In genomic region chr19:788821-789472, GRCh38 we compare ENCODE assay signal across 1 cellular context.
TF ChIP-seq lines count a peak whose summit lies in the region.

No MANE protein-coding gene starts in this region.

TF ChIP-seq in K562, 482 proteins besides CTCF, POLR2A, EP300 and RAD21 (continued from another document):
- TF ChIP-seq, protein P1, sequence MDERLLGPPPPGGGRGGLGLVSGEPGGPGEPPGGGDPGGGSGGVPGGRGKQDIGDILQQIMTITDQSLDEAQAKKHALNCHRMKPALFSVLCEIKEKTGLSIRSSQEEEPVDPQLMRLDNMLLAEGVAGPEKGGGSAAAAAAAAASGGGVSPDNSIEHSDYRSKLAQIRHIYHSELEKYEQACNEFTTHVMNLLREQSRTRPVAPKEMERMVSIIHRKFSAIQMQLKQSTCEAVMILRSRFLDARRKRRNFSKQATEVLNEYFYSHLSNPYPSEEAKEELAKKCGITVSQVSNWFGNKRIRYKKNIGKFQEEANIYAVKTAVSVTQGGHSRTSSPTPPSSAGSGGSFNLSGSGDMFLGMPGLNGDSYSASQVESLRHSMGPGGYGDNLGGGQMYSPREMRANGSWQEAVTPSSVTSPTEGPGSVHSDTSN (CRISPR knock-in tag; IDR thresholded peaks at IDR 0.05; ENCODE audit: low read depth): no peak
- TF ChIP-seq, protein P1 (tag; conservative IDR thresholded peaks at IDR 0.05; ENCODE audit: low read depth): 0 out of 2 replicates have a peak, but pooled peaks have one; percentile 32
- TF ChIP-seq PHF20 (IDR thresholded peaks at IDR 0.05; ENCODE audit: partially characterized antibody): no peak
- TF ChIP-seq HDGF (IDR thresholded peaks at IDR 0.05): no peak
- TF ChIP-seq ELF1 (tag; IDR thresholded peaks at IDR 0.05): 0 out of 2 replicates have a peak, but pooled peaks have one; percentile 38
- TF ChIP-seq NR2C2 (CRISPR knock-in tag; IDR thresholded peaks at IDR 0.05): no peak
- peak; percentile 75 for TF ChIP-seq NR2C2 (tag; IDR thresholded peaks at IDR 0.05)
- TF ChIP-seq ZNF584 (CRISPR knock-in tag; IDR thresholded peaks at IDR 0.05; ENCODE audit: low read depth): 0 out of 2 replicates have a peak, but pooled peaks have one; percentile 55
- TF ChIP-seq, protein P2, sequence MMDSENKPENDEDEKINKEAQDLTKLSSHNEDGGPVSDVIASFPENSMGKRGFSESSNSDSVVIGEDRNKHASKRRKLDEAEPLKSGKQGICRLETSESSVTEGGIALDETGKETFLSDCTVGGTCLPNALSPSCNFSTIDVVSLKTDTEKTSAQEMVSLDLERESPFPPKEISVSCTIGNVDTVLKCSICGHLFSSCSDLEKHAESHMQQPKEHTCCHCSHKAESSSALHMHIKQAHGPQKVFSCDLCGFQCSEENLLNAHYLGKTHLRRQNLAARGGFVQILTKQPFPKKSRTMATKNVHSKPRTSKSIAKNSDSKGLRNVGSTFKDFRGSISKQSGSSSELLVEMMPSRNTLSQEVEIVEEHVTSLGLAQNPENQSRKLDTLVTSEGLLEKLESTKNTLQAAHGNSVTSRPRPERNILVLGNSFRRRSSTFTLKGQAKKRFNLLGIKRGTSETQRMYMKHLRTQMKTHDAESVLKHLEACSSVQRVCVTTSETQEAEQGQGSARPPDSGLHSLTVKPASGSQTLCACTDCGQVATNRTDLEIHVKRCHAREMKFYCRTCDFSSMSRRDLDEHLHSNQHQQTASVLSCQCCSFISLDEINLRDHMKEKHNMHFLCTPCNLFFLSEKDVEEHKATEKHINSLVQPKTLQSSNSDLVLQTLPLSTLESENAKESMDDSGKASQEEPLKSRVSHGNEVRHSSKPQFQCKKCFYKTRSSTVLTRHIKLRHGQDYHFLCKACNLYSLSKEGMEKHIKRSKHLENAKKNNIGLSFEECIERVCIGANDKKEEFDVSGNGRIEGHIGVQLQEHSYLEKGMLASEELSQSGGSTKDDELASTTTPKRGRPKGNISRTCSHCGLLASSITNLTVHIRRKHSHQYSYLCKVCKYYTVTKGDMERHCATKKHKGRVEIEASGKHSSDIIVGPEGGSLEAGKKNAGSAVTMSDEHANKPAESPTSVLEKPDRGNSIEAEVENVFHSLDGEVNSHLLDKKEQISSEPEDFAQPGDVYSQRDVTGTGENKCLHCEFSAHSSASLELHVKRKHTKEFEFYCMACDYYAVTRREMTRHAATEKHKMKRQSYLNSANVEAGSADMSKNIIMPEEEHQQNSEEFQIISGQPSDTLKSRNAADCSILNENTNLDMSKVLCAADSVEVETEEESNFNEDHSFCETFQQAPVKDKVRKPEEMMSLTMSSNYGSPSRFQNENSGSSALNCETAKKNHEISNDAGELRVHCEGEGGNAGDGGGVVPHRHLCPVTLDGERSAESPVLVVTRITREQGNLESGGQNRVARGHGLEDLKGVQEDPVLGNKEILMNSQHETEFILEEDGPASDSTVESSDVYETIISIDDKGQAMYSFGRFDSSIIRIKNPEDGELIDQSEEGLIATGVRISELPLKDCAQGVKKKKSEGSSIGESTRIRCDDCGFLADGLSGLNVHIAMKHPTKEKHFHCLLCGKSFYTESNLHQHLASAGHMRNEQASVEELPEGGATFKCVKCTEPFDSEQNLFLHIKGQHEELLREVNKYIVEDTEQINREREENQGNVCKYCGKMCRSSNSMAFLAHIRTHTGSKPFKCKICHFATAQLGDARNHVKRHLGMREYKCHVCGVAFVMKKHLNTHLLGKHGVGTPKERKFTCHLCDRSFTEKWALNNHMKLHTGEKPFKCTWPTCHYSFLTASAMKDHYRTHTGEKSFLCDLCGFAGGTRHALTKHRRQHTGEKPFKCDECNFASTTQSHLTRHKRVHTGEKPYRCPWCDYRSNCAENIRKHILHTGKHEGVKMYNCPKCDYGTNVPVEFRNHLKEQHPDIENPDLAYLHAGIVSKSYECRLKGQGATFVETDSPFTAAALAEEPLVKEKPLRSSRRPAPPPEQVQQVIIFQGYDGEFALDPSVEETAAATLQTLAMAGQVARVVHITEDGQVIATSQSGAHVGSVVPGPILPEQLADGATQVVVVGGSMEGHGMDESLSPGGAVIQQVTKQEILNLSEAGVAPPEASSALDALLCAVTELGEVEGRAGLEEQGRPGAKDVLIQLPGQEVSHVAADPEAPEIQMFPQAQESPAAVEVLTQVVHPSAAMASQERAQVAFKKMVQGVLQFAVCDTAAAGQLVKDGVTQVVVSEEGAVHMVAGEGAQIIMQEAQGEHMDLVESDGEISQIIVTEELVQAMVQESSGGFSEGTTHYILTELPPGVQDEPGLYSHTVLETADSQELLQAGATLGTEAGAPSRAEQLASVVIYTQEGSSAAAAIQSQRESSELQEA (IDR thresholded peaks at IDR 0.05; ENCODE audit: low read depth): no peak
- TF ChIP-seq BRD9 (IDR thresholded peaks at IDR 0.05; ENCODE audit: low read depth, partially characterized antibody): peak; percentile 72
- TF ChIP-seq TAF7 (tag; IDR thresholded peaks at IDR 0.05): 0 out of 2 replicates have a peak, but pooled peaks have one; percentile 29
- no peak for TF ChIP-seq FUS (optimal IDR thresholded peaks at IDR 0.05; ENCODE audit: low read depth, low read length)
- 0 out of 2 replicates have a peak, but pooled peaks have one; percentile 16 for TF ChIP-seq BRD4 (IDR thresholded peaks at IDR 0.05)
- no peak for TF ChIP-seq TSC22D4 (tag; IDR thresholded peaks at IDR 0.05)
- no peak for TF ChIP-seq ZKSCAN1 (IDR thresholded peaks at IDR 0.05; ENCODE audit: low read depth, low read length)
- no peak for TF ChIP-seq RBM14 (IDR thresholded peaks at IDR 0.05; ENCODE audit: borderline replicate concordance, insufficient read depth, low read depth, low read length)
- TF ChIP-seq JUND (IDR thresholded peaks at IDR 0.05; ENCODE audit: borderline replicate concordance, low read depth, low read length): peak; percentile 72
- peak; percentile 50; the same call in 1 of the 3 replicates for TF ChIP-seq JUND (tag; IDR thresholded peaks at IDR 0.05; ENCODE audit: borderline replicate concordance, low read depth, low read length)
- TF ChIP-seq RREB1 (CRISPR knock-in tag; IDR thresholded peaks at IDR 0.05): no peak
- TF ChIP-seq SRF (CRISPR knock-in tag; IDR thresholded peaks at IDR 0.05): 0 out of 4 replicates have a peak, but pooled peaks of 1 of the 2 experiments have one; percentile 44
- no peak for TF ChIP-seq FIP1L1 (IDR thresholded peaks at IDR 0.05; ENCODE audit: low read depth, low read length, poor library complexity, severe bottlenecking)
- TF ChIP-seq, protein P3, sequence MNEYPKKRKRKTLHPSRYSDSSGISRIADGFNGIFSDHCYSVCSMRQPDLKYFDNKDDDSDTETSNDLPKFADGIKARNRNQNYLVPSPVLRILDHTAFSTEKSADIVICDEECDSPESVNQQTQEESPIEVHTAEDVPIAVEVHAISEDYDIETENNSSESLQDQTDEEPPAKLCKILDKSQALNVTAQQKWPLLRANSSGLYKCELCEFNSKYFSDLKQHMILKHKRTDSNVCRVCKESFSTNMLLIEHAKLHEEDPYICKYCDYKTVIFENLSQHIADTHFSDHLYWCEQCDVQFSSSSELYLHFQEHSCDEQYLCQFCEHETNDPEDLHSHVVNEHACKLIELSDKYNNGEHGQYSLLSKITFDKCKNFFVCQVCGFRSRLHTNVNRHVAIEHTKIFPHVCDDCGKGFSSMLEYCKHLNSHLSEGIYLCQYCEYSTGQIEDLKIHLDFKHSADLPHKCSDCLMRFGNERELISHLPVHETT (CRISPR knock-in tag; conservative IDR thresholded peaks at IDR 0.05 in 1 of 2, IDR thresholded peaks at IDR 0.05 in 1 of 2): 0 out of 4 replicates have a peak, but pooled peaks of 1 of the 2 experiments have one; percentile 7
- TF ChIP-seq, protein P4, sequence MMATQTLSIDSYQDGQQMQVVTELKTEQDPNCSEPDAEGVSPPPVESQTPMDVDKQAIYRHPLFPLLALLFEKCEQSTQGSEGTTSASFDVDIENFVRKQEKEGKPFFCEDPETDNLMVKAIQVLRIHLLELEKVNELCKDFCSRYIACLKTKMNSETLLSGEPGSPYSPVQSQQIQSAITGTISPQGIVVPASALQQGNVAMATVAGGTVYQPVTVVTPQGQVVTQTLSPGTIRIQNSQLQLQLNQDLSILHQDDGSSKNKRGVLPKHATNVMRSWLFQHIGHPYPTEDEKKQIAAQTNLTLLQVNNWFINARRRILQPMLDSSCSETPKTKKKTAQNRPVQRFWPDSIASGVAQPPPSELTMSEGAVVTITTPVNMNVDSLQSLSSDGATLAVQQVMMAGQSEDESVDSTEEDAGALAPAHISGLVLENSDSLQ (IDR thresholded peaks at IDR 0.05): peak; percentile 64
- no peak for TF ChIP-seq RHOXF2B (CRISPR knock-in tag; conservative IDR thresholded peaks at IDR 0.05)
- TF ChIP-seq ETV6 (IDR thresholded peaks at IDR 0.05; ENCODE audit: borderline replicate concordance in 1 of 2, low read depth in 2 of 2, low read length in 1 of 2): no peak
- no peak for TF ChIP-seq ETV6 (CRISPR knock-in tag; IDR thresholded peaks at IDR 0.05; ENCODE audit: borderline replicate concordance)
- TF ChIP-seq E2F1 (CRISPR knock-in tag; IDR thresholded peaks at IDR 0.05): no peak
- TF ChIP-seq KDM4B (IDR thresholded peaks at IDR 0.05; ENCODE audit: borderline replicate concordance in 2 of 2, low read depth in 1 of 2): 0 out of 4 replicates have a peak, but pooled peaks of 1 of the 2 experiments have one; percentile 11
- peak; percentile 51; the same call in 1 of the 2 replicates for TF ChIP-seq CXXC5 (CRISPR knock-in tag; IDR thresholded peaks at IDR 0.05)
- no peak for TF ChIP-seq ZNF253 (CRISPR knock-in tag; conservative IDR thresholded peaks at IDR 0.05)
TF ChIP-seq in K562: peak in this region for 48.
